ENCODE assay signal across 17 cellular contexts in the genomic region with DNA sequence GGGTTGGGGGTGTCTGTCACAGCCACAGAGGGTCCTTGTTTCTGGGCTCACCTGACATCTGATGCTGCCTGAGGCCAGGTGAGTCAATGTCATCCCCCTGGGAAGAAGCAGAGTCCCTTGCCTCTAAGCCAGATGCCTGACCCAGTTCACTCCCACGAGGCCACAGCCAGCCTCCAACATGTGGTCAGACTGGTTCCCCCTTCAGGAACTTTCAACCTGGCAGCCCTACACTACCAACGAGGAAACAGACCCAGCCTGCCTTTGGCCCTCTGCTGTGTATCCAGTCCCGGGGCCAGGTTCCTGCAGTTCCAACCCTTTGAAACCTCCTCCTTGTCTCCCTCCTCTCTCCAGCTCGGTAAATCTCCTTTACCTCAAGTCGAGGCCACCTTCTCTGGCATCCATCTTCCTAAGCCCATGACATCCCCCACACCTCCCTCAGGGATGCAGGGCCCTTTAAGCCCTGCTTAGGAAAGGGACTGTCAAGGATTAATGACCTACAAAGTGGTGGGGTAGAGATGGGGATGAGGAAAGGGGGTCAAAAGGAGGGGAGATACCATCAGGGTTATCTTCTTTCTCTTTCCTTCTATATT.
"Had no signal": no experiment of that assay in that cellular context is flagged by ENCODE, and none has a peak within 500 bp of the region (broad histone marks: within the 10 kb centered on the region; RNA-seq: fewer than 3 reads in every experiment).

No MANE protein-coding gene starts in this region.

- H3K36me3 Mint-ChIP-seq: activated CD8-positive, alpha-beta memory T cell treated with anti-CD3 and anti-CD28 coated beads, Interleukin-2, amount 10 ng/mL, durations not matched to agents 7 days and 5 days; activated naive CD8-positive, alpha-beta T cell; naive B cell had no signal

- H3K4me1 ChIP-seq: lower lobe of right lung, right atrium auricular region, tibial artery had no signal

- H3K9me3 Mint-ChIP-seq: activated T-cell treated with anti-CD3 and anti-CD28 coated beads, Interleukin-2, amount 50 U/mL, for 24 hours; dendritic cell treated with granulocyte-macrophage colony-stimulating factor and Interleukin-4, amounts not matched to agents 40 ng/mL and 50 ng/mL, for 4 days had no signal

- H3K27me3 Mint-ChIP-seq: activated naive CD8-positive, alpha-beta T cell; activated T-cell treated with anti-CD3 and anti-CD28 coated beads, Interleukin-2, amount 50 U/mL, for 24 hours had no signal

- H3K4me3 Mint-ChIP-seq: activated CD8-positive, alpha-beta memory T cell treated with anti-CD3 and anti-CD28 coated beads, Interleukin-2, amount 10 ng/mL, durations not matched to agents 7 days and 5 days; activated naive CD8-positive, alpha-beta T cell; activated T-cell treated with anti-CD3 and anti-CD28 coated beads, Interleukin-2, amount 50 U/mL, for 24 hours; dendritic cell treated with granulocyte-macrophage colony-stimulating factor and Interleukin-4, amounts not matched to agents 40 ng/mL and 50 ng/mL, for 4 days; effector memory CD8-positive, alpha-beta T cell; naive B cell had no signal

- H3K27ac ChIP-seq: lower lobe of right lung, right atrium auricular region, skin epidermis, tibial artery had no signal

- H3K9me3 ChIP-seq: lower lobe of right lung, right atrium auricular region, tibial artery had no signal

- DNase-seq: activated CD4-positive, alpha-beta T cell treated with anti-CD3 and anti-CD28 coated beads, Interleukin-2, amount 50 U/mL, for 48 hours; activated CD4-positive, CD25-positive, alpha-beta regulatory T cell treated with anti-CD3 and anti-CD28 coated beads, Interleukin-2, amount 50 U/mL, for 72 hours; activated CD8-positive, alpha-beta memory T cell treated with anti-CD3 and anti-CD28 coated beads, Interleukin-2, amount 10 ng/mL, durations not matched to agents 7 days and 5 days; activated effector memory CD4-positive, alpha-beta T cell treated with anti-CD3 and anti-CD28 coated beads, Interleukin-2, amount 50 U/mL, for 16 hours; activated T-cell treated with anti-CD3 and anti-CD28 coated beads, Interleukin-2, amount 50 U/mL, for 24 hours; anterior cingulate cortex; cerebellar nuclear complex; effector memory CD8-positive, alpha-beta T cell; hippocampal formation; lower lobe of right lung; naive B cell; posterior cingulate gyrus; tibial artery had no signal

- ATAC-seq: activated CD8-positive, alpha-beta memory T cell treated with anti-CD3 and anti-CD28 coated beads, Interleukin-2, amount 10 ng/mL, durations not matched to agents 7 days and 5 days; effector memory CD8-positive, alpha-beta T cell had no signal

- H3K27ac Mint-ChIP-seq: activated CD8-positive, alpha-beta memory T cell treated with anti-CD3 and anti-CD28 coated beads, Interleukin-2, amount 10 ng/mL, durations not matched to agents 7 days and 5 days; activated naive CD8-positive, alpha-beta T cell; activated T-cell treated with anti-CD3 and anti-CD28 coated beads, Interleukin-2, amount 50 U/mL, for 24 hours; dendritic cell treated with granulocyte-macrophage colony-stimulating factor and Interleukin-4, amounts not matched to agents 40 ng/mL and 50 ng/mL, for 4 days had no signal

- H3K4me3 ChIP-seq: lower lobe of right lung, right atrium auricular region, skin epidermis, tibial artery had no signal

- H3K36me3 ChIP-seq: lower lobe of right lung, right atrium auricular region, tibial artery had no signal

- H3K27me3 ChIP-seq: right atrium auricular region, tibial artery had no signal
